1 cellular context compared by ENCODE assay signal in genomic region chr4:126779446-126780166, GRCh38.
TF ChIP-seq lines count a peak whose summit lies in the region.

No MANE protein-coding gene starts in this region.

TF ChIP-seq in K562, 482 proteins besides CTCF, POLR2A, EP300 and RAD21 (continued from another document):
- TF ChIP-seq FOXK2 (conservative IDR thresholded peaks at IDR 0.05 in 1 of 2, IDR thresholded peaks at IDR 0.05 in 1 of 2; ENCODE audit: low read depth in 2 of 2): no peak
- peak; percentile 61 for TF ChIP-seq POLR2G (IDR thresholded peaks at IDR 0.05; ENCODE audit: low read depth, low read length)
- no peak for TF ChIP-seq NR4A1 (CRISPR knock-in tag; IDR thresholded peaks at IDR 0.05)
- peak; percentile 66; the same call in 1 of the 2 replicates for TF ChIP-seq NR4A1 (tag; IDR thresholded peaks at IDR 0.05)
- TF ChIP-seq POLR2AphosphoS2 (IDR thresholded peaks at IDR 0.05; ENCODE audit: low read length): no peak
- no peak for TF ChIP-seq ID3 (CRISPR knock-in tag; IDR thresholded peaks at IDR 0.05)
- no peak for TF ChIP-seq ID3 (tag; IDR thresholded peaks at IDR 0.05)
- TF ChIP-seq CREB3L1 (IDR thresholded peaks at IDR 0.05; ENCODE audit: borderline replicate concordance, low read depth): no peak; the same call in 1 of the 2 replicates
- TF ChIP-seq KDM4B (IDR thresholded peaks at IDR 0.05; ENCODE audit: borderline replicate concordance in 2 of 2, low read depth in 1 of 2): no peak
